ENCODE assay signal across 8 cellular contexts in the genomic region with DNA sequence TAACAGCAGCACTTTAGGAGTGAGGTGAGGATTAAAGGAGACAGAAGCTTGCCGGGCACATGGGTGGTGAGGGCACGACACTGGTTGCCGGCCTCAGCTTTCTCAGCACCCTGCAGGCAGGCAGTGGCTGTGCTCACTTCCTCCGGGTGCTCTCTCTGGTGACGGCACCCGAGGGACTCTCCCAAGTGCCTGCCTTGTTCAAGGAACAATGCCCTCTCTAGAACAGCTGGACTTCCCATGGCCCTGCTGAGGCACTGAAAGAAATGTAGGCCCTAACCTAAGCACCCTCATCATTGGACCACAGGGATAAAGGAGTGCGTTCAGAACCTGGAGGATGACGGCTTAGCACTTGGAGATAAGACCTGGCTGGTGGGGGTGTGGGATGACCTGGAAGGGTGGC.
DNase-seq lines count a peak whose midpoint lies in the region; ATAC-seq and TF ChIP-seq lines count a peak whose summit lies in the region.

No MANE protein-coding gene starts in this region.

- ATAC-seq in HG03097 (IDR thresholded peaks at IDR 0.05; ENCODE audit: low FRiP score, unreplicated experiment) (no peak), HG03457 (IDR thresholded peaks at IDR 0.05; ENCODE audit: unreplicated experiment) (no peak)

- no peaks in the 10 kb centered on the region for H3K4me1 ChIP-seq in endodermal cell (ENCODE audit: control insufficient read depth, insufficient read depth, low read length)
- H3K4me1 ChIP-seq in osteoblast (ENCODE audit: insufficient read depth, low read length): peaks cover 27% of the 10 kb centered on the region

- intact Hi-C loops in CD14-positive monocyte (cut with micrococcal nuclease): no loop called here
- intact Hi-C loops in lower leg skin (cut with DNase I; ENCODE audit: low total_unique reads): no loop called here

- H3K27me3 ChIP-seq in endodermal cell (ENCODE audit: control insufficient read depth, insufficient read depth, low read length, poor library complexity, severe bottlenecking) (no peaks in the 10 kb centered on the region), osteoblast (ENCODE audit: insufficient read depth, low read length) (no peaks in the 10 kb centered on the region)

- H3K79me2 ChIP-seq in osteoblast (ENCODE audit: insufficient read depth, low read length): no peaks in the 10 kb centered on the region

- H3K9me3 ChIP-seq in KOPT-K1 (ENCODE audit: insufficient read depth, low read length, poor library complexity, severe bottlenecking) (no peaks in the 10 kb centered on the region), endodermal cell (ENCODE audit: control insufficient read depth, low read length) (no peaks in the 10 kb centered on the region), osteoblast (ENCODE audit: low read depth, low read length) (no peaks in the 10 kb centered on the region)

- no peak overlapping the region for H3K9ac ChIP-seq in endodermal cell (ENCODE audit: extremely low read depth, low read length, poor library complexity, severe bottlenecking)

- 94% methylated on average over 6 to 8 of the region's 8 CpGs for WGBS in endodermal cell (ENCODE audit: insufficient coverage in 1 of 2, insufficient read length in 1 of 2), 2 experiments
- WGBS in lower leg skin, 2 donors: 57 to 61% methylated on average over 8 of the region's 8 CpGs

- TF ChIP-seq CTCF in CD14-positive monocyte (IDR thresholded peaks at IDR 0.05) (no peak), endodermal cell (conservative IDR thresholded peaks at IDR 0.05) (no peak), osteoblast (IDR thresholded peaks at IDR 0.05; ENCODE audit: extremely low read depth, low read depth, low read length) (no peak), lower leg skin (IDR thresholded peaks at IDR 0.05) (no peak)

- TF ChIP-seq POLR2A in lower leg skin (IDR thresholded peaks at IDR 0.05): no peak

- H3K27me3 Mint-ChIP-seq in CD14-positive monocyte (ENCODE audit: low read depth in 3 of 3) (peaks cover 0 to 3% (median 2%) of the 10 kb centered on the region in 3 donors), endodermal cell (ENCODE audit: insufficient read depth) (no peaks in the 10 kb centered on the region)

- DNase-seq in CD14-positive monocyte (ENCODE audit: low spot score): no peak
- no peak for DNase-seq in endodermal cell
- DNase-seq in osteoblast (ENCODE audit: insufficient read length, low spot score, missing footprints): peak; percentile 79
- no peak for DNase-seq in A172 (ENCODE audit: low spot score)
- DNase-seq in lower leg skin (ENCODE audit: low spot score in 2 of 2): no peak

- H3K36me3 ChIP-seq in KOPT-K1 (ENCODE audit: insufficient read depth, low read length): peaks cover 28% of the 10 kb centered on the region
- H3K36me3 ChIP-seq in endodermal cell (ENCODE audit: control insufficient read depth, insufficient read depth, low read length): peaks cover 15% of the 10 kb centered on the region
- peaks cover 13% of the 10 kb centered on the region for H3K36me3 ChIP-seq in osteoblast (ENCODE audit: insufficient read depth, low read length)

- no peak overlapping the region for H2AFZ ChIP-seq in osteoblast (ENCODE audit: low read length)

- no peaks in the 10 kb centered on the region for H3K9me3 Mint-ChIP-seq in CD14-positive monocyte
- no peaks in the 10 kb centered on the region for H3K9me3 Mint-ChIP-seq in endodermal cell

- H3K27ac ChIP-seq in KOPT-K1 (ENCODE audit: low read depth, low read length, poor library complexity, severe bottlenecking) (peak overlapping the region; percentile 50), endodermal cell (ENCODE audit: low read depth, low read length) (no peak overlapping the region), osteoblast (ENCODE audit: low read depth, low read length) (no peak overlapping the region)

- no peak overlapping the region for H3K4me2 ChIP-seq in osteoblast (ENCODE audit: insufficient read depth, low read length)

- H3K4me3 ChIP-seq in endodermal cell (ENCODE audit: low read length) (no peak overlapping the region), osteoblast (ENCODE audit: insufficient read depth, low read length) (no peak overlapping the region), lower leg skin (ENCODE audit: low read depth, poor library complexity, severe bottlenecking) (no peak overlapping the region)

- H3K4me3 Mint-ChIP-seq in CD14-positive monocyte (peak overlapping the region in 1 of 2 donors; percentile 51), endodermal cell (no peak overlapping the region)

- peaks cover 3% of the 10 kb centered on the region for H4K20me1 ChIP-seq in osteoblast (ENCODE audit: insufficient read depth, low read length)

- H3K36me3 Mint-ChIP-seq in CD14-positive monocyte (peaks cover 32 to 42% of the 10 kb centered on the region in 2 donors), endodermal cell (ENCODE audit: low read depth) (peaks cover 23% of the 10 kb centered on the region)

- H3K27ac Mint-ChIP-seq in CD14-positive monocyte (peak overlapping the region; percentile 30 to 86 (median 75)), endodermal cell (peak overlapping the region; percentile 73)

- H3K4me1 Mint-ChIP-seq in CD14-positive monocyte (peaks cover 28% of the 10 kb centered on the region), endodermal cell (peaks cover 7% of the 10 kb centered on the region)
